ENCODE assay signal across 28 cellular contexts in genomic region chr10:116728526-116729096, GRCh38. TPM values are rescaled to one million over a fixed set of nuclear protein-coding genes. Genes with fewer than 3 reads are reported as not detected.
DNase-seq lines count a peak whose midpoint lies in the region; TF ChIP-seq lines count a peak whose summit lies in the region.
"Had no signal": no experiment of that assay in that cellular context is flagged by ENCODE, and none has a peak within 500 bp of the region (broad histone marks: within the 10 kb centered on the region; RNA-seq: fewer than 3 reads in every experiment).

No MANE protein-coding gene starts in this region.

- H3K9me3 Mint-ChIP-seq in HFFc6 (no peaks in the 10 kb centered on the region), chondrocyte (ENCODE audit: low read depth) (no peaks in the 10 kb centered on the region), nephron progenitor cell (no peaks in the 10 kb centered on the region)
- H3K9me3 Mint-ChIP-seq: activated CD4-positive, alpha-beta memory T cell treated with anti-CD3 and anti-CD28 coated beads for 36 hours; activated T-cell treated with anti-CD3 and anti-CD28 coated beads, Interleukin-2, amount 50 U/mL, for 72 hours; brain; CD8-positive, alpha-beta memory T cell; immature natural killer cell; mesothelial cell of epicardium; stimulated activated memory B cell treated with anti-CD40 and anti-IgM and Interleukin-4, amounts not matched to agents 10 μg/mL and 1 μg/mL and 100 μg/mL, for 72 hours; T-helper 1 cell treated with Interleukin-12 subunit alpha and Interleukin-12 subunit beta and Interleukin-4 antibody, amounts not matched to agents 30 μg/mL and 1 μg/mL, for 36 hours; type B pancreatic cell had no signal

- H2AFZ ChIP-seq in mammary epithelial cell (ENCODE audit: low read depth, low read length), result no peak overlapping the region

- H3K27me3 ChIP-seq in mammary epithelial cell (ENCODE audit: insufficient read depth, low read length), result no peaks in the 10 kb centered on the region
- H3K27me3 ChIP-seq: dorsolateral prefrontal cortex had no signal

- H3K4me2 ChIP-seq in mammary epithelial cell (ENCODE audit: insufficient read depth, low read depth, low read length), result no peak overlapping the region

- H4K20me1 ChIP-seq in mammary epithelial cell (ENCODE audit: insufficient read depth, low read length), result no peaks in the 10 kb centered on the region

- WGBS in mammary epithelial cell (ENCODE audit: low coverage, missing lambda C conversion rate), result 72% methylated on average over 5 of the region's 5 CpGs

- TF ChIP-seq CTCF in HFFc6 (IDR thresholded peaks at IDR 0.05) (no peak), chondrocyte (IDR thresholded peaks at IDR 0.05) (no peak), nephron progenitor cell (IDR thresholded peaks at IDR 0.05) (no peak), mammary epithelial cell (conservative IDR thresholded peaks at IDR 0.05 in 1 of 2, IDR thresholded peaks at IDR 0.05 in 1 of 2; ENCODE audit: extremely low read depth in 1 of 2, insufficient read depth in 1 of 2, low read depth in 1 of 2, low read length in 2 of 2) (no peak)

- intact Hi-C loops in mammary epithelial cell (cut with micrococcal nuclease), result no loop called here

- no peaks in the 10 kb centered on the region for H3K79me2 ChIP-seq in mammary epithelial cell (ENCODE audit: insufficient read depth, low read length)

- peak; percentile 98 for DNase-seq in ACHN
- DNase-seq in HFFc6, result peak; percentile 80
- DNase-seq in chondrocyte (ENCODE audit: low spot score), result peak; percentile 44
- peak; percentile 98 for DNase-seq in kidney tubule cell (ENCODE audit: low spot score)
- DNase-seq in nephron progenitor cell, result no peak
- DNase-seq in NCI-H1694 (lab: John Stamatoyannopoulos, UW), result no peak
- DNase-seq in NCI-H187 (lab: John Stamatoyannopoulos, UW), result no peak
- DNase-seq in mammary epithelial cell, result no peak
- DNase-seq: activated CD4-positive, alpha-beta memory T cell treated with anti-CD3 and anti-CD28 coated beads for 36 hours; activated naive CD4-positive, alpha-beta T cell; activated T-cell treated with anti-CD3 and anti-CD28 coated beads, Interleukin-2, amount 50 U/mL, for 72 hours; CD8-positive, alpha-beta memory T cell; dorsolateral prefrontal cortex; HCEC 1CT; immature natural killer cell; naive B cell; NCI-H2081; NCI-H2227 treated with DMSO at 0.1 percent for 48 hours; NCI-H526; NK-92 treated with Interleukin-12 subunit alpha and Interleukin-12 subunit beta, amount 100 ng/mL, for 24 hours; nucleus accumbens; Right ventricle myocardium superior; substantia nigra had no signal

- H3K4me3 Mint-ChIP-seq in HFFc6, result no peak overlapping the region
- H3K4me3 Mint-ChIP-seq in chondrocyte (ENCODE audit: unreplicated experiment), result no peak overlapping the region
- no peak overlapping the region for H3K4me3 Mint-ChIP-seq in nephron progenitor cell
- H3K4me3 Mint-ChIP-seq: activated CD4-positive, alpha-beta memory T cell treated with anti-CD3 and anti-CD28 coated beads for 36 hours; activated T-cell treated with anti-CD3 and anti-CD28 coated beads, Interleukin-2, amount 50 U/mL, for 72 hours; brain; CD8-positive, alpha-beta memory T cell; immature natural killer cell; mesothelial cell of epicardium; naive B cell; stimulated activated memory B cell treated with anti-CD40 and anti-IgM and Interleukin-4, amounts not matched to agents 10 μg/mL and 1 μg/mL and 100 μg/mL, for 72 hours; T-helper 1 cell treated with Interleukin-12 subunit alpha and Interleukin-12 subunit beta and Interleukin-4 antibody, amounts not matched to agents 30 μg/mL and 1 μg/mL, for 36 hours; type B pancreatic cell had no signal

- H3K27me3 Mint-ChIP-seq in HFFc6 (ENCODE audit: insufficient read depth) (no peaks in the 10 kb centered on the region; the same call in 1 of the 2 replicates), chondrocyte (ENCODE audit: low read depth) (no peaks in the 10 kb centered on the region), nephron progenitor cell (ENCODE audit: low read depth, poor library complexity) (peaks cover 61% of the 10 kb centered on the region)
- H3K27me3 Mint-ChIP-seq: brain had no signal

- H3K4me3 ChIP-seq in mammary epithelial cell (replicated peaks in 1 of 3; ENCODE audit: insufficient read depth in 1 of 3, low read depth in 2 of 3, low read length in 3 of 3), result no peak overlapping the region
- H3K4me3 ChIP-seq: dorsolateral prefrontal cortex had no signal

- peaks cover 58% of the 10 kb centered on the region for H3K4me1 Mint-ChIP-seq in HFFc6 (ENCODE audit: low read depth)
- H3K4me1 Mint-ChIP-seq in chondrocyte (ENCODE audit: low read depth), result peaks cover 13% of the 10 kb centered on the region
- H3K4me1 Mint-ChIP-seq in nephron progenitor cell, result peaks cover 6% of the 10 kb centered on the region
- H3K4me1 Mint-ChIP-seq: brain; naive B cell; stimulated activated memory B cell treated with anti-CD40 and anti-IgM and Interleukin-4, amounts not matched to agents 10 μg/mL and 1 μg/mL and 100 μg/mL, for 72 hours had no signal

- no peak overlapping the region for H3K27ac ChIP-seq in mammary epithelial cell (ENCODE audit: insufficient read depth, low read depth, low read length)

- CTCF ChIA-PET in mammary epithelial cell (lab: Charles Lee; ENCODE audit: low non-redundant PET), result no interaction called here

- no peaks in the 10 kb centered on the region for H3K4me1 ChIP-seq in mammary epithelial cell (ENCODE audit: insufficient read depth, low read length)

- H3K9me3 ChIP-seq in mammary epithelial cell (replicated peaks; ENCODE audit: insufficient read depth, low read length), result no peaks in the 10 kb centered on the region

- dilution Hi-C loops in mammary epithelial cell (cut with HindIII; ENCODE audit: low sequenced_read_pairs), result no loop called here

- BruUV-seq in mammary epithelial cell (replicated peaks; lab: Mats Ljungman, UMichigan), result no TSS peak

- no peaks in the 10 kb centered on the region for H3K36me3 ChIP-seq in mammary epithelial cell (ENCODE audit: insufficient read depth, low read length)

- H3K27ac Mint-ChIP-seq in HFFc6 (peak overlapping the region; percentile 52; the same call in 1 of the 2 replicates), chondrocyte (ENCODE audit: unreplicated experiment) (no peak overlapping the region), nephron progenitor cell (no peak overlapping the region)
- H3K27ac Mint-ChIP-seq: activated CD4-positive, alpha-beta memory T cell treated with anti-CD3 and anti-CD28 coated beads for 36 hours; activated T-cell treated with anti-CD3 and anti-CD28 coated beads, Interleukin-2, amount 50 U/mL, for 72 hours; brain; immature natural killer cell; mesothelial cell of epicardium; naive B cell; stimulated activated memory B cell treated with anti-CD40 and anti-IgM and Interleukin-4, amounts not matched to agents 10 μg/mL and 1 μg/mL and 100 μg/mL, for 72 hours; T-helper 1 cell treated with Interleukin-12 subunit alpha and Interleukin-12 subunit beta and Interleukin-4 antibody, amounts not matched to agents 30 μg/mL and 1 μg/mL, for 36 hours; type B pancreatic cell had no signal

- H3K9ac ChIP-seq in mammary epithelial cell (ENCODE audit: insufficient read depth, low read length), result no peak overlapping the region

- H3K36me3 Mint-ChIP-seq in HFFc6 (ENCODE audit: low read depth) (peaks cover 8% of the 10 kb centered on the region; the same call in 1 of the 2 replicates), chondrocyte (ENCODE audit: low read depth) (no peaks in the 10 kb centered on the region), nephron progenitor cell (ENCODE audit: low read depth) (no peaks in the 10 kb centered on the region)
- H3K36me3 Mint-ChIP-seq: activated CD4-positive, alpha-beta memory T cell treated with anti-CD3 and anti-CD28 coated beads for 36 hours; CD8-positive, alpha-beta memory T cell; immature natural killer cell; mesothelial cell of epicardium; naive B cell; stimulated activated memory B cell treated with anti-CD40 and anti-IgM and Interleukin-4, amounts not matched to agents 10 μg/mL and 1 μg/mL and 100 μg/mL, for 72 hours; type B pancreatic cell had no signal

- in situ Hi-C loops in ACHN (cut with HindIII; ENCODE audit: low pct_ligation_motif_present, low pct_unique_long_range_greater_than_20kb, low sequenced_read_pairs) (no loop called here), mammary epithelial cell (cut with MboI; ENCODE audit: low sequenced_read_pairs in 2 of 2) (no loop called here)

RNA-seq across cellular contexts. Expression of gene HSPA12A, which starts 13.8 kb away (rescaled TPM):
- 10 to 100 TPM; 16.6 to 19.4 (median 17.7) TPM for total RNA-seq in HFFc6 (2021; fragmentation: NEBNext Ultra II Directional; extraction: Animal tissue kit (Norgen Biotek cat#: 25700))
- total RNA-seq in chondrocyte (5.8 to 9.7 TPM (median 6.9 TPM) in 3 replicates), mammary epithelial cell (10 to 100 TPM; 10.8 to 10.9 TPM)
- 5.9 TPM for polyA plus RNA-seq in mammary epithelial cell
- 29.3 TPM for polyA minus RNA-seq in mammary epithelial cell
- polyA plus RNA-seq: CD8-positive, alpha-beta memory T cell had no signal

Comparison
In these comparisons a context has a peak if more than half of its experiments do, and no peak if none do; other contexts are left out.
1. DNase-seq: peak in ACHN (single experiment), HFFc6 (single experiment), chondrocyte (single experiment) and kidney tubule cell (single experiment); none in nephron progenitor cell (single experiment), NCI-H1694 (single experiment), NCI-H187 (0 of 2) and mammary epithelial cell (single experiment).